Comparison of ENCODE assay signal across 25 cellular contexts in genomic region chr18:70301667-70302066, GRCh38.
"Had no signal": no experiment of that assay in that cellular context is flagged by ENCODE, and none has a peak within 500 bp of the region (broad histone marks: within the 10 kb centered on the region; RNA-seq: fewer than 3 reads in every experiment).

No MANE protein-coding gene starts in this region.

- H3K36me3 ChIP-seq: gastroesophageal sphincter, neutrophil, upper lobe of left lung, vagina had no signal

- H3K4me1 Mint-ChIP-seq: activated CD4-positive, alpha-beta T cell treated with anti-CD3 and anti-CD28 coated beads, Interleukin-2, amount 10 ng/mL, durations not matched to agents 24 days and 14 days; activated naive CD4-positive, alpha-beta T cell treated with anti-CD3 and anti-CD28 coated beads, Interleukin-2, amount 50 U/mL, for 24 hours; activated naive CD8-positive, alpha-beta T cell treated with anti-CD3 and anti-CD28 coated beads, Interleukin-2, amount 50 U/mL, for 24 hours; naive B cell had no signal

- DNase-seq: activated CD4-positive, alpha-beta memory T cell treated with anti-CD3 and anti-CD28 coated beads for 36 hours; activated CD4-positive, alpha-beta T cell treated with anti-CD3 and anti-CD28 coated beads, Interleukin-2, amount 10 ng/mL, durations not matched to agents 24 days and 14 days; activated CD4-positive, CD25-positive, alpha-beta regulatory T cell treated with anti-CD3 and anti-CD28 coated beads, Interleukin-2, amount 50 U/mL, for 72 hours; activated naive CD8-positive, alpha-beta T cell treated with anti-CD3 and anti-CD28 coated beads, Interleukin-2, amount 50 U/mL, for 24 hours; activated T-cell treated with anti-CD3 and anti-CD28 coated beads, Interleukin-2, amount 50 U/mL, for 4 hours; amygdala; caudate nucleus; left colon; mammary epithelial cell; naive B cell; nephron progenitor cell; stimulated activated CD4-positive, alpha-beta T cell treated with anti-CD3 and anti-CD28 coated beads, Interleukin-12 subunit alpha, Interleukin-12 subunit beta, amount 100 ng/mL, for 4 hours; stimulated activated CD4-positive, alpha-beta T cell treated with anti-CD3 and anti-CD28 coated beads, Interleukin-4, amount 100 ng/mL, for 1 hour; substantia nigra; T-helper 2 cell; upper lobe of left lung had no signal

- H3K27ac ChIP-seq: gastroesophageal sphincter, hepatocyte, neutrophil, skin epidermis, upper lobe of left lung, vagina had no signal

- H2AFZ ChIP-seq: hepatocyte had no signal

- H3K4me3 ChIP-seq: gastroesophageal sphincter, hepatocyte, skin epidermis, upper lobe of left lung, vagina had no signal

- H3K4me3 Mint-ChIP-seq: activated CD4-positive, alpha-beta memory T cell treated with anti-CD3 and anti-CD28 coated beads for 36 hours; activated CD4-positive, alpha-beta T cell treated with anti-CD3 and anti-CD28 coated beads, Interleukin-2, amount 10 ng/mL, durations not matched to agents 24 days and 14 days; activated naive CD4-positive, alpha-beta T cell treated with anti-CD3 and anti-CD28 coated beads, Interleukin-2, amount 50 U/mL, for 24 hours; activated naive CD8-positive, alpha-beta T cell treated with anti-CD3 and anti-CD28 coated beads, Interleukin-2, amount 50 U/mL, for 24 hours; activated T-cell treated with anti-CD3 and anti-CD28 coated beads, Interleukin-2, amount 50 U/mL, for 4 hours; naive B cell; nephron progenitor cell; stimulated activated naive CD8-positive, alpha-beta T cell treated with anti-CD3 and anti-CD28 coated beads, Interleukin-15, Interleukin-2, amounts not matched to agents 100 ng/mL and 50 ng/mL, for 24 hours had no signal

- H3K27me3 ChIP-seq: gastroesophageal sphincter, hepatocyte, neutrophil, upper lobe of left lung, vagina had no signal

- H3K4me2 ChIP-seq: hepatocyte had no signal

- ATAC-seq: activated naive CD8-positive, alpha-beta T cell treated with anti-CD3 and anti-CD28 coated beads, Interleukin-2, amount 50 U/mL, for 24 hours; activated T-cell treated with anti-CD3 and anti-CD28 coated beads, Interleukin-2, amount 50 U/mL, for 4 hours; gastroesophageal sphincter; sciatic nerve had no signal

- H3K9me3 ChIP-seq: gastroesophageal sphincter, neutrophil, upper lobe of left lung, vagina had no signal

- H3K36me3 Mint-ChIP-seq: activated CD4-positive, alpha-beta memory T cell treated with anti-CD3 and anti-CD28 coated beads for 36 hours; activated naive CD4-positive, alpha-beta T cell treated with anti-CD3 and anti-CD28 coated beads, Interleukin-2, amount 50 U/mL, for 24 hours; naive B cell had no signal

- H3K27me3 Mint-ChIP-seq: activated CD4-positive, alpha-beta memory T cell treated with anti-CD3 and anti-CD28 coated beads for 36 hours; activated CD4-positive, alpha-beta T cell treated with anti-CD3 and anti-CD28 coated beads, Interleukin-2, amount 10 ng/mL, durations not matched to agents 24 days and 14 days; activated naive CD4-positive, alpha-beta T cell treated with anti-CD3 and anti-CD28 coated beads, Interleukin-2, amount 50 U/mL, for 24 hours; activated naive CD8-positive, alpha-beta T cell treated with anti-CD3 and anti-CD28 coated beads, Interleukin-2, amount 50 U/mL, for 24 hours; naive B cell; stimulated activated naive CD8-positive, alpha-beta T cell treated with anti-CD3 and anti-CD28 coated beads, Interleukin-15, Interleukin-2, amounts not matched to agents 100 ng/mL and 50 ng/mL, for 24 hours had no signal

- H3K27ac Mint-ChIP-seq: activated CD4-positive, alpha-beta memory T cell treated with anti-CD3 and anti-CD28 coated beads for 36 hours; activated CD4-positive, alpha-beta T cell treated with anti-CD3 and anti-CD28 coated beads, Interleukin-2, amount 10 ng/mL, durations not matched to agents 24 days and 14 days; activated naive CD4-positive, alpha-beta T cell treated with anti-CD3 and anti-CD28 coated beads, Interleukin-2, amount 50 U/mL, for 24 hours; activated naive CD8-positive, alpha-beta T cell treated with anti-CD3 and anti-CD28 coated beads, Interleukin-2, amount 50 U/mL, for 24 hours; activated T-helper 2 cell treated with anti-CD3 and anti-CD28 coated beads, Interferon-gamma antibody, Interleukin-2, Interleukin-4, amounts not matched to agents 10 μg/mL and 5 μg/mL and 100 μg/mL, durations not matched to agents 14 hours and 24 hours and 36 hours; naive B cell; nephron progenitor cell; stimulated activated naive CD8-positive, alpha-beta T cell treated with anti-CD3 and anti-CD28 coated beads, Interleukin-15, Interleukin-2, amounts not matched to agents 100 ng/mL and 50 ng/mL, for 24 hours had no signal

- H3K9me3 Mint-ChIP-seq: activated CD4-positive, alpha-beta memory T cell treated with anti-CD3 and anti-CD28 coated beads for 36 hours; activated CD4-positive, alpha-beta T cell treated with anti-CD3 and anti-CD28 coated beads, Interleukin-2, amount 10 ng/mL, durations not matched to agents 24 days and 14 days; activated naive CD4-positive, alpha-beta T cell treated with anti-CD3 and anti-CD28 coated beads, Interleukin-2, amount 50 U/mL, for 24 hours; activated naive CD8-positive, alpha-beta T cell treated with anti-CD3 and anti-CD28 coated beads, Interleukin-2, amount 50 U/mL, for 24 hours; activated T-cell treated with anti-CD3 and anti-CD28 coated beads, Interleukin-2, amount 50 U/mL, for 4 hours; activated T-helper 2 cell treated with anti-CD3 and anti-CD28 coated beads, Interferon-gamma antibody, Interleukin-2, Interleukin-4, amounts not matched to agents 10 μg/mL and 5 μg/mL and 100 μg/mL, durations not matched to agents 14 hours and 24 hours and 36 hours; naive B cell; stimulated activated naive CD8-positive, alpha-beta T cell treated with anti-CD3 and anti-CD28 coated beads, Interleukin-15, Interleukin-2, amounts not matched to agents 100 ng/mL and 50 ng/mL, for 24 hours had no signal
